9 cellular contexts compared by ENCODE assay signal in genomic region chr10:79179404-79180309, GRCh38.
DNase-seq lines count a peak whose midpoint lies in the region; ATAC-seq and TF ChIP-seq lines count a peak whose summit lies in the region.
"Had no signal": no experiment of that assay in that cellular context is flagged by ENCODE, and none has a peak within 500 bp of the region (broad histone marks: within the 10 kb centered on the region; RNA-seq: fewer than 3 reads in every experiment).

No MANE protein-coding gene starts in this region.

- H2BK5ac ChIP-seq in mesendoderm (ENCODE audit: low read length), result no peak overlapping the region

- H3K36me3 ChIP-seq in mesendoderm (ENCODE audit: control insufficient read depth, insufficient read depth, low read length), result no peaks in the 10 kb centered on the region
- H3K36me3 ChIP-seq: prostate gland had no signal

- H3K9ac ChIP-seq in mesendoderm (ENCODE audit: low read length), result no peak overlapping the region

- peaks cover 24% of the 10 kb centered on the region for H3K79me1 ChIP-seq in mesendoderm (ENCODE audit: low read length)

- peaks cover 10% of the 10 kb centered on the region for H3K4me1 ChIP-seq in mesendoderm (ENCODE audit: control insufficient read depth, low read depth, low read length)

- no peak overlapping the region for H3K18ac ChIP-seq in mesendoderm (ENCODE audit: low read length)

- no CpG with 5 or more reads among the region's 14 CpGs for WGBS in mesendoderm (ENCODE audit: extremely low coverage, insufficient coverage, low lambda C conversion rate)

- no peak overlapping the region for H3K4me2 ChIP-seq in mesendoderm (ENCODE audit: low read length)

- ATAC-seq in GM19395 (IDR thresholded peaks at IDR 0.05; ENCODE audit: unreplicated experiment) (no peak), GM18867 (IDR thresholded peaks at IDR 0.05; ENCODE audit: unreplicated experiment) (no peak)

- no peak overlapping the region for H2BK15ac ChIP-seq in mesendoderm (replicated peaks; ENCODE audit: low read depth)

- no peak overlapping the region for H2AK5ac ChIP-seq in mesendoderm (ENCODE audit: low read length)

- DNase-seq in AG09319 (ENCODE audit: extremely low read depth, low read depth), result no peak
- peak; percentile 47 for DNase-seq in M059J (ENCODE audit: low read depth)
- DNase-seq in astrocyte of the spinal cord (ENCODE audit: low read depth, low spot score), result peak; percentile 27
- DNase-seq in mesendoderm, result peak; percentile 80
- no peak for DNase-seq in activated CD4-positive, alpha-beta T cell treated with anti-CD3 and anti-CD28 coated beads, Interleukin-2, amount 50 U/mL, for 4 hours
- DNase-seq in LoVo (ENCODE audit: low spot score), result no peak

- no peak overlapping the region for H3K23ac ChIP-seq in mesendoderm (ENCODE audit: low read length)

- in situ Hi-C loops in astrocyte of the spinal cord (cut with HindIII; ENCODE audit: low sequenced_read_pairs), result no loop called here

- no peak overlapping the region for H3K56ac ChIP-seq in mesendoderm (ENCODE audit: low read length)

- no peak overlapping the region for H3K27ac ChIP-seq in mesendoderm (ENCODE audit: low read depth, low read length)
- H3K27ac ChIP-seq: prostate gland had no signal

- H3K4ac ChIP-seq in mesendoderm (ENCODE audit: low read depth, low read length), result no peak overlapping the region

- H4K5ac ChIP-seq in mesendoderm (ENCODE audit: low read length), result no peak overlapping the region

- no peaks in the 10 kb centered on the region for H3K27me3 ChIP-seq in mesendoderm (ENCODE audit: insufficient read depth, low read length, poor library complexity)

- H4K8ac ChIP-seq in mesendoderm (ENCODE audit: low read depth, low read length), result no peak overlapping the region

- no peak overlapping the region for H3K4me3 ChIP-seq in astrocyte of the spinal cord (ENCODE audit: low read depth, low read length)
- no peak overlapping the region for H3K4me3 ChIP-seq in mesendoderm (ENCODE audit: low read length)
- H3K4me3 ChIP-seq: prostate gland had no signal

- peak; percentile 21 for TF ChIP-seq CTCF in AG09319 (IDR thresholded peaks at IDR 0.05; ENCODE audit: low read depth, low read length)
- TF ChIP-seq CTCF in astrocyte of the spinal cord (IDR thresholded peaks at IDR 0.05; ENCODE audit: low read depth, low read length), result no peak

- H3K79me2 ChIP-seq in mesendoderm (ENCODE audit: control insufficient read depth, insufficient read depth, low read length), result peaks cover 2% of the 10 kb centered on the region

- no peak overlapping the region for H2BK120ac ChIP-seq in mesendoderm (ENCODE audit: low read depth, low read length)

Comparison
In these comparisons a context has a peak if more than half of its experiments do, and no peak if none do; other contexts are left out.
1. DNase-seq: peak in M059J (single experiment), astrocyte of the spinal cord (single experiment) and mesendoderm (single experiment); none in AG09319 (single experiment), activated CD4-positive, alpha-beta T cell treated with anti-CD3 and anti-CD28 coated beads, Interleukin-2, amount 50 U/mL, for 4 hours (0 of 2) and LoVo (single experiment).